In the genomic region with DNA sequence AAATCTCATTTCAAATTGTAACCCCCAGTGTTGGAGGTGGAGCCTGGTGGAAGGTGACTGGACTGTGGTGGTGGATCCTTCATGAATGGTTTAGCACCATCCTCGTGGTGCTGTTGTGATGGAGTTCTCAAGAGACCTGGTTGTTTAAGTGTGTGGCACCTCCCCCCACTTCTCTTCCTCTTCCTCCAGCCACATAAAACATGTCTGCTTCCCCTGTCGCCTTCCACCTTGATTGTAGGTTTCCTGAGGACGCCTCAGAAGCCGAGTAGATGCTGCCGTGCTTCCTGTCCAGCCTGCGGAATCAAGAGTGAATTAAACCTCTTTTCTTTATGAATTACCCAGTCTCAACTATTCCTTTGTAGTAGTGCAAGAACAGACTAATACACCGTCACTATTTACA, we compare ENCODE assay signal across 14 cellular contexts. TPM values are rescaled to one million over a fixed set of nuclear protein-coding genes. Genes with fewer than 3 reads are reported as not detected.
"Had no signal": no experiment of that assay in that cellular context is flagged by ENCODE, and none has a peak within 500 bp of the region (broad histone marks: within the 10 kb centered on the region; RNA-seq: fewer than 3 reads in every experiment).

No MANE protein-coding gene starts in this region.

- H3K27ac ChIP-seq: adrenal gland, dorsolateral prefrontal cortex, left lung, tibial artery, uterus had no signal

- H3K4me3 Mint-ChIP-seq: activated B cell treated with CpG ODN at 0.5 μM for 24 hours; activated CD4-positive, alpha-beta T cell treated with anti-CD3 and anti-CD28 coated beads, Interleukin-2, amount 10 ng/mL, durations not matched to agents 7 days and 5 days; natural killer cell had no signal

- H3K4me3 ChIP-seq: adrenal gland, dorsolateral prefrontal cortex, left lung, mucosa of descending colon, tibial artery, uterus had no signal

- H3K4me1 Mint-ChIP-seq: activated B cell treated with CpG ODN at 0.5 μM for 24 hours had no signal

- H3K36me3 Mint-ChIP-seq: natural killer cell had no signal

- H3K27me3 ChIP-seq: adrenal gland, dorsolateral prefrontal cortex, left lung, tibial artery, uterus had no signal

- H3K9me3 Mint-ChIP-seq: activated B cell treated with CpG ODN at 0.5 μM for 24 hours, natural killer cell had no signal

- DNase-seq: activated B cell treated with CpG ODN at 0.5 μM for 24 hours; activated CD4-positive, alpha-beta T cell treated with anti-CD3 and anti-CD28 coated beads, Interleukin-2, amount 10 ng/mL, durations not matched to agents 7 days and 5 days; activated T-cell treated with anti-CD3 and anti-CD28 coated beads for 4 hours; adrenal gland; dorsolateral prefrontal cortex; left lung; mucosa of descending colon; natural killer cell; nucleus accumbens; posterior cingulate gyrus; retina; stimulated activated CD4-positive, alpha-beta T cell treated with anti-CD3 and anti-CD28 coated beads, Interleukin-2, amount 100 ng/mL, for 48 hours; tibial artery; uterus had no signal

- ATAC-seq: left lung, mucosa of descending colon, natural killer cell had no signal

- H3K36me3 ChIP-seq: adrenal gland, left lung, tibial artery, uterus had no signal

- H3K27me3 Mint-ChIP-seq: activated B cell treated with CpG ODN at 0.5 μM for 24 hours; activated CD4-positive, alpha-beta T cell treated with anti-CD3 and anti-CD28 coated beads, Interleukin-2, amount 10 ng/mL, durations not matched to agents 7 days and 5 days had no signal

- H3K27ac Mint-ChIP-seq: activated B cell treated with CpG ODN at 0.5 μM for 24 hours; activated CD4-positive, alpha-beta T cell treated with anti-CD3 and anti-CD28 coated beads, Interleukin-2, amount 10 ng/mL, durations not matched to agents 7 days and 5 days; natural killer cell had no signal

- H3K4me1 ChIP-seq: adrenal gland, uterus had no signal

- H3K9me3 ChIP-seq: adrenal gland, mucosa of descending colon, tibial artery, uterus had no signal

RNA-seq across cellular contexts. Expression of gene GRB10, which starts 21.0 kb away (rescaled TPM):
- total RNA-seq: activated B cell treated with CpG ODN at 0.5 μM for 24 hours had no signal
